9 cellular contexts compared by ENCODE assay signal in genomic region chr12:116916714-116917114, GRCh38. TPM values are rescaled to one million over a fixed set of nuclear protein-coding genes. Genes with fewer than 3 reads are reported as not detected.
DNase-seq lines count a peak whose midpoint lies in the region; ATAC-seq and TF ChIP-seq lines count a peak whose summit lies in the region.
"Had no signal": no experiment of that assay in that cellular context is flagged by ENCODE, and none has a peak within 500 bp of the region (broad histone marks: within the 10 kb centered on the region; RNA-seq: fewer than 3 reads in every experiment).

No MANE protein-coding gene starts in this region.

- peak; percentile 94 for ATAC-seq in GM21786 (IDR thresholded peaks at IDR 0.05; ENCODE audit: unreplicated experiment)
- ATAC-seq in WTC11, result peak; percentile 59

- peak; percentile 64 for DNase-seq in KBM-7
- no peak for DNase-seq in WTC11 (ENCODE audit: low spot score)
- DNase-seq in epithelial cell of proximal tubule (ENCODE audit: low read depth), result peak; percentile 92
- DNase-seq in stimulated activated CD4-positive, alpha-beta T cell treated with anti-CD3 and anti-CD28 coated beads, Interleukin-2, amount 100 ng/mL, for 24 hours, result peak; percentile 19 to 58
- DNase-seq in NCI-H526 treated with DMSO at 0.1 percent for 48 hours (lab: John Stamatoyannopoulos, UW), result no peak
- no peak for DNase-seq in NCI-H1048 (lab: John Stamatoyannopoulos, UW)

- H3K4me3 Mint-ChIP-seq in WTC11, result no peak overlapping the region
- H3K4me3 Mint-ChIP-seq: dendritic cell treated with granulocyte-macrophage colony-stimulating factor and Interleukin-4, amounts not matched to agents 40 ng/mL and 50 ng/mL, for 4 days had no signal

- POLR2A ChIA-PET in WTC11 (lab: Charles Lee), result no interaction called here

- H3K36me3 Mint-ChIP-seq in WTC11, result no peaks in the 10 kb centered on the region; the same call in 1 of the 2 replicates

- no peaks in the 10 kb centered on the region for H3K27me3 Mint-ChIP-seq in WTC11 (ENCODE audit: low read depth)
- H3K27me3 Mint-ChIP-seq: dendritic cell treated with granulocyte-macrophage colony-stimulating factor and Interleukin-4, amounts not matched to agents 40 ng/mL and 50 ng/mL, for 4 days had no signal

- CTCF ChIA-PET in WTC11 (lab: Charles Lee), result interaction anchor here (0.6 to 2.1 kb wide), 2 partner anchors 53 to 59 kb away, joined by 7 to 10 read pairs; no protein-coding TSS in a partner anchor

- no peaks in the 10 kb centered on the region for H3K9me3 Mint-ChIP-seq in WTC11
- H3K9me3 Mint-ChIP-seq: dendritic cell treated with granulocyte-macrophage colony-stimulating factor and Interleukin-4, amounts not matched to agents 40 ng/mL and 50 ng/mL, for 4 days had no signal

- H3K4me3 ChIP-seq in epithelial cell of proximal tubule (ENCODE audit: low read depth, low read length), result no peak overlapping the region

- TF ChIP-seq CTCF in GM12872 (IDR thresholded peaks at IDR 0.05; ENCODE audit: insufficient read depth, low read depth, low read length) (peak; percentile 67; the same call in 2 of the 3 replicates), WTC11 (IDR thresholded peaks at IDR 0.05) (no peak), epithelial cell of proximal tubule (conservative IDR thresholded peaks at IDR 0.05; ENCODE audit: low read depth, low read length) (peak; percentile 61)

- in situ Hi-C loops in KBM-7 (cut with MboI; ENCODE audit: low pct_unique_long_range_greater_than_20kb, low sequenced_read_pairs), result no loop called here

- peaks cover 19% of the 10 kb centered on the region for H3K4me1 Mint-ChIP-seq in WTC11

- H3K27ac Mint-ChIP-seq in WTC11, result peak overlapping the region; percentile 3; the same call in 1 of the 2 replicates
- H3K27ac Mint-ChIP-seq: dendritic cell treated with granulocyte-macrophage colony-stimulating factor and Interleukin-4, amounts not matched to agents 40 ng/mL and 50 ng/mL, for 4 days had no signal

TF ChIP-seq in WTC11, 78 proteins besides CTCF, POLR2A, EP300 and RAD21:
- TF ChIP-seq SP1 (CRISPR knock-in tag; conservative IDR thresholded peaks at IDR 0.05), result no peak
- 0 out of 2 replicates have a peak, but pooled peaks have one; percentile 24 for TF ChIP-seq GABPB1 (CRISPR knock-in tag; IDR thresholded peaks at IDR 0.05)

RNA-seq across cellular contexts. Expression of gene FBXW8, which starts 6.0 kb away (rescaled TPM):
- 15.6 to 18.5 TPM (median 18.0 TPM) in 3 replicates for total RNA-seq in WTC11 (2021)
- 13.1 and 14.4 TPM in 2 replicates for total RNA-seq in epithelial cell of proximal tubule

RNA-seq across cellular contexts. Expression of gene HRK, which starts 35.5 kb away (rescaled TPM):
- 1.4 to 3.5 TPM (median 1.6 TPM) in 3 replicates for total RNA-seq in WTC11 (2021)
- total RNA-seq in epithelial cell of proximal tubule, result not detected in 2 replicates

Comparison
In these comparisons a context has a peak if more than half of its experiments do, and no peak if none do; other contexts are left out.
1. DNase-seq: peak in KBM-7 (single experiment), epithelial cell of proximal tubule (single experiment) and stimulated activated CD4-positive, alpha-beta T cell treated with anti-CD3 and anti-CD28 coated beads, Interleukin-2, amount 100 ng/mL, for 24 hours (2 of 2); none in WTC11 (single experiment), NCI-H526 treated with DMSO at 0.1 percent for 48 hours (single experiment) and NCI-H1048 (single experiment).